Comparison of ENCODE assay signal across 1 cellular context in the genomic region with DNA sequence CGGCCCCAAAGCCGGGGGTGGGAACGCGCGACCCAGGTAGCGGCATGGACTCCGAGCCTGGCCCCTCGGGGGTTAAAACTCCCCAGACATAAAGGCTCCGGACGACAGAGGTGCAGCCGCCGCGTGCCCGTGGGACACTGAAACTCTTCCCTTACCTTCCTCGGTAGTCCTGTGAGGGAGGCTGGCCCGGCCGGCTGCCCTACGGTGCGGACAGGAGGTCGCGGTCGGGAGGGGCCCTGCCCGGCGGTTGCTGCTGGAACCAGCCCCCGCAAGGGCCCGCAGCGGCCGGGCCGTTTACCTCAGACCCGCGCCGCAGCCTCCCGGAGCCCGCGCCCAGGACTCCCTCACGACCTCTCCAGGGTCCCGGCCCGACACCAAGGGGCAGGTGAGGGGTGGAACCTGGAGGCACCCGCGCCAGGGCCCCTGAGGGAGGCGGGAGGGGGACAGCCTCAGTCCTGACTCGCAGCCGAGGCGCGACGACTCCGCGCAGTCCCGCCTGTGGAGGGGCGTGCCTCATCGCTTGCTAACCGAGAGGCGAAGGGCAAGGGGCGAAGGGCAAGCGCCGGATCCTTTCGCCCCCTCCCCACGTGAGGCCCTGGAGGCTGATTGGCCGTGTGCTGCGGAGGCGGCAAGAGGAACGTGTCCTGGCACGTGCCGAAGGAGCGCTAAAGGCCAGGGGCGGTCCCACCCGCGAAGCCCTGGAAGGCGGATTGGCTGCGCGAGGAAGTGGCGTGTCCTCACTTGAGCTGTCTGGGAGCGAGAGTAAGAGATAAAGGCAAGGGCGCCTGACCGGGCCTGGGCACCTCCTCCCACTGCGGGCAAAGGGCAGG.
TF ChIP-seq lines count a peak whose summit lies in the region.

UPB1 (plus strand) TSS at position 798 of the 830 bp plus-strand sequence. CDS start 72 bp downstream, outside the sequence.

TF ChIP-seq in WTC11, 78 proteins besides CTCF, POLR2A, EP300 and RAD21 (continued from another document and continues in another):
- TF ChIP-seq ZNF532 (CRISPR knock-in tag; IDR thresholded peaks at IDR 0.05; ENCODE audit: borderline replicate concordance) (peak; percentile 75; the same call in 1 of the 2 replicates), AFF4 (CRISPR knock-in tag; IDR thresholded peaks at IDR 0.05; ENCODE audit: borderline replicate concordance) (peak; percentile 99), NR3C1 (CRISPR knock-in tag; conservative IDR thresholded peaks at IDR 0.05; ENCODE audit: low read depth) (peak; percentile 98; the same call in 1 of the 2 replicates), SMAD3 (CRISPR knock-in tag; IDR thresholded peaks at IDR 0.05; ENCODE audit: borderline replicate concordance) (peak; percentile 99), NR2C2 (CRISPR knock-in tag; IDR thresholded peaks at IDR 0.05) (peak; percentile 92), MAX (CRISPR knock-in tag; IDR thresholded peaks at IDR 0.05) (peak; percentile 100), GRHL2 (CRISPR knock-in tag; IDR thresholded peaks at IDR 0.05; ENCODE audit: insufficient replicate concordance, severe bottlenecking) (no peak), GTF2I (CRISPR knock-in tag; conservative IDR thresholded peaks at IDR 0.05) (no peak), OVOL2 (CRISPR knock-in tag; IDR thresholded peaks at IDR 0.05; ENCODE audit: borderline replicate concordance) (no peak), E2F1 (CRISPR knock-in tag; IDR thresholded peaks at IDR 0.05) (peak; percentile 99), NFATC4 (CRISPR knock-in tag; IDR thresholded peaks at IDR 0.05) (no peak), MXD4 (CRISPR knock-in tag; IDR thresholded peaks at IDR 0.05; ENCODE audit: borderline replicate concordance) (no peak), RORB (CRISPR knock-in tag; IDR thresholded peaks at IDR 0.05) (no peak), ATF1 (CRISPR knock-in tag; IDR thresholded peaks at IDR 0.05) (peak; percentile 98), CBFB (CRISPR knock-in tag; IDR thresholded peaks at IDR 0.05; ENCODE audit: low read depth) (peak; percentile 99), ZMAT4 (CRISPR knock-in tag; IDR thresholded peaks at IDR 0.05) (no peak), CDX4 (CRISPR knock-in tag; IDR thresholded peaks at IDR 0.05; ENCODE audit: borderline replicate concordance) (no peak), ZNF263 (CRISPR knock-in tag; IDR thresholded peaks at IDR 0.05; ENCODE audit: low read depth) (peak; percentile 89; the same call in 1 of the 2 replicates), ZNF423 (CRISPR knock-in tag; IDR thresholded peaks at IDR 0.05) (no peak), CREM (CRISPR knock-in tag; IDR thresholded peaks at IDR 0.05) (peak; percentile 91), ZNF396 (CRISPR knock-in tag; IDR thresholded peaks at IDR 0.05; ENCODE audit: borderline replicate concordance) (no peak), TCF7 (CRISPR knock-in tag; IDR thresholded peaks at IDR 0.05; ENCODE audit: low read depth) (peak; percentile 99), ZNF138 (CRISPR knock-in tag; conservative IDR thresholded peaks at IDR 0.05) (peak; percentile 100), KAT7 (CRISPR knock-in tag; IDR thresholded peaks at IDR 0.05; ENCODE audit: borderline replicate concordance) (peak; percentile 95), NFYB (CRISPR knock-in tag; conservative IDR thresholded peaks at IDR 0.05; ENCODE audit: low read depth) (peak; percentile 94)
- TF ChIP-seq, protein P1, sequence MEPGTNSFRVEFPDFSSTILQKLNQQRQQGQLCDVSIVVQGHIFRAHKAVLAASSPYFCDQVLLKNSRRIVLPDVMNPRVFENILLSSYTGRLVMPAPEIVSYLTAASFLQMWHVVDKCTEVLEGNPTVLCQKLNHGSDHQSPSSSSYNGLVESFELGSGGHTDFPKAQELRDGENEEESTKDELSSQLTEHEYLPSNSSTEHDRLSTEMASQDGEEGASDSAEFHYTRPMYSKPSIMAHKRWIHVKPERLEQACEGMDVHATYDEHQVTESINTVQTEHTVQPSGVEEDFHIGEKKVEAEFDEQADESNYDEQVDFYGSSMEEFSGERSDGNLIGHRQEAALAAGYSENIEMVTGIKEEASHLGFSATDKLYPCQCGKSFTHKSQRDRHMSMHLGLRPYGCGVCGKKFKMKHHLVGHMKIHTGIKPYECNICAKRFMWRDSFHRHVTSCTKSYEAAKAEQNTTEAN (CRISPR knock-in tag; IDR thresholded peaks at IDR 0.05), result peak; percentile 99
- TF ChIP-seq, protein P2, sequence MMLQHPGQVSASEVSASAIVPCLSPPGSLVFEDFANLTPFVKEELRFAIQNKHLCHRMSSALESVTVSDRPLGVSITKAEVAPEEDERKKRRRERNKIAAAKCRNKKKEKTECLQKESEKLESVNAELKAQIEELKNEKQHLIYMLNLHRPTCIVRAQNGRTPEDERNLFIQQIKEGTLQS (CRISPR knock-in tag; conservative IDR thresholded peaks at IDR 0.05), result peak; percentile 97
- TF ChIP-seq, protein P3, sequence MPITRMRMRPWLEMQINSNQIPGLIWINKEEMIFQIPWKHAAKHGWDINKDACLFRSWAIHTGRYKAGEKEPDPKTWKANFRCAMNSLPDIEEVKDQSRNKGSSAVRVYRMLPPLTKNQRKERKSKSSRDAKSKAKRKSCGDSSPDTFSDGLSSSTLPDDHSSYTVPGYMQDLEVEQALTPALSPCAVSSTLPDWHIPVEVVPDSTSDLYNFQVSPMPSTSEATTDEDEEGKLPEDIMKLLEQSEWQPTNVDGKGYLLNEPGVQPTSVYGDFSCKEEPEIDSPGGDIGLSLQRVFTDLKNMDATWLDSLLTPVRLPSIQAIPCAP (CRISPR knock-in tag; IDR thresholded peaks at IDR 0.05), result peak; percentile 98
- TF ChIP-seq, protein P4, sequence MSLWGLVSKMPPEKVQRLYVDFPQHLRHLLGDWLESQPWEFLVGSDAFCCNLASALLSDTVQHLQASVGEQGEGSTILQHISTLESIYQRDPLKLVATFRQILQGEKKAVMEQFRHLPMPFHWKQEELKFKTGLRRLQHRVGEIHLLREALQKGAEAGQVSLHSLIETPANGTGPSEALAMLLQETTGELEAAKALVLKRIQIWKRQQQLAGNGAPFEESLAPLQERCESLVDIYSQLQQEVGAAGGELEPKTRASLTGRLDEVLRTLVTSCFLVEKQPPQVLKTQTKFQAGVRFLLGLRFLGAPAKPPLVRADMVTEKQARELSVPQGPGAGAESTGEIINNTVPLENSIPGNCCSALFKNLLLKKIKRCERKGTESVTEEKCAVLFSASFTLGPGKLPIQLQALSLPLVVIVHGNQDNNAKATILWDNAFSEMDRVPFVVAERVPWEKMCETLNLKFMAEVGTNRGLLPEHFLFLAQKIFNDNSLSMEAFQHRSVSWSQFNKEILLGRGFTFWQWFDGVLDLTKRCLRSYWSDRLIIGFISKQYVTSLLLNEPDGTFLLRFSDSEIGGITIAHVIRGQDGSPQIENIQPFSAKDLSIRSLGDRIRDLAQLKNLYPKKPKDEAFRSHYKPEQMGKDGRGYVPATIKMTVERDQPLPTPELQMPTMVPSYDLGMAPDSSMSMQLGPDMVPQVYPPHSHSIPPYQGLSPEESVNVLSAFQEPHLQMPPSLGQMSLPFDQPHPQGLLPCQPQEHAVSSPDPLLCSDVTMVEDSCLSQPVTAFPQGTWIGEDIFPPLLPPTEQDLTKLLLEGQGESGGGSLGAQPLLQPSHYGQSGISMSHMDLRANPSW (CRISPR knock-in tag; conservative IDR thresholded peaks at IDR 0.05; ENCODE audit: low read depth), result peak; percentile 97
- TF ChIP-seq, protein P5, sequence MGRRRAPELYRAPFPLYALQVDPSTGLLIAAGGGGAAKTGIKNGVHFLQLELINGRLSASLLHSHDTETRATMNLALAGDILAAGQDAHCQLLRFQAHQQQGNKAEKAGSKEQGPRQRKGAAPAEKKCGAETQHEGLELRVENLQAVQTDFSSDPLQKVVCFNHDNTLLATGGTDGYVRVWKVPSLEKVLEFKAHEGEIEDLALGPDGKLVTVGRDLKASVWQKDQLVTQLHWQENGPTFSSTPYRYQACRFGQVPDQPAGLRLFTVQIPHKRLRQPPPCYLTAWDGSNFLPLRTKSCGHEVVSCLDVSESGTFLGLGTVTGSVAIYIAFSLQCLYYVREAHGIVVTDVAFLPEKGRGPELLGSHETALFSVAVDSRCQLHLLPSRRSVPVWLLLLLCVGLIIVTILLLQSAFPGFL (CRISPR knock-in tag; IDR thresholded peaks at IDR 0.05; ENCODE audit: borderline replicate concordance), result peak; percentile 83; the same call in 1 of the 2 replicates
- TF ChIP-seq, protein P6, sequence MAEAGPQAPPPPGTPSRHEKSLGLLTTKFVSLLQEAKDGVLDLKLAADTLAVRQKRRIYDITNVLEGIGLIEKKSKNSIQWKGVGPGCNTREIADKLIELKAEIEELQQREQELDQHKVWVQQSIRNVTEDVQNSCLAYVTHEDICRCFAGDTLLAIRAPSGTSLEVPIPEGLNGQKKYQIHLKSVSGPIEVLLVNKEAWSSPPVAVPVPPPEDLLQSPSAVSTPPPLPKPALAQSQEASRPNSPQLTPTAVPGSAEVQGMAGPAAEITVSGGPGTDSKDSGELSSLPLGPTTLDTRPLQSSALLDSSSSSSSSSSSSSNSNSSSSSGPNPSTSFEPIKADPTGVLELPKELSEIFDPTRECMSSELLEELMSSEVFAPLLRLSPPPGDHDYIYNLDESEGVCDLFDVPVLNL (CRISPR knock-in tag; IDR thresholded peaks at IDR 0.05; ENCODE audit: borderline replicate concordance, low read depth), result peak; percentile 94; the same call in 1 of the 2 replicates
- TF ChIP-seq, protein P7, sequence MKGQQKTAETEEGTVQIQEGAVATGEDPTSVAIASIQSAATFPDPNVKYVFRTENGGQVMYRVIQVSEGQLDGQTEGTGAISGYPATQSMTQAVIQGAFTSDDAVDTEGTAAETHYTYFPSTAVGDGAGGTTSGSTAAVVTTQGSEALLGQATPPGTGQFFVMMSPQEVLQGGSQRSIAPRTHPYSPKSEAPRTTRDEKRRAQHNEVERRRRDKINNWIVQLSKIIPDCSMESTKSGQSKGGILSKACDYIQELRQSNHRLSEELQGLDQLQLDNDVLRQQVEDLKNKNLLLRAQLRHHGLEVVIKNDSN (CRISPR knock-in tag; IDR thresholded peaks at IDR 0.05), result peak; percentile 92
